Comparison of ENCODE assay signal across 23 cellular contexts in genomic region chrX:14641681-14642655, GRCh38.
"Had no signal": no experiment of that assay in that cellular context is flagged by ENCODE, and none has a peak within 500 bp of the region (broad histone marks: within the 10 kb centered on the region; RNA-seq: fewer than 3 reads in every experiment).

No MANE protein-coding gene starts in this region.

- H3K27me3 Mint-ChIP-seq: stimulated activated memory B cell treated with anti-CD40 and anti-IgM and Interleukin-4, amounts not matched to agents 10 μg/mL and 1 μg/mL and 100 μg/mL, for 72 hours; stimulated activated naive CD8-positive, alpha-beta T cell treated with anti-CD3 and anti-CD28 coated beads, Interleukin-15, Interleukin-2, amounts not matched to agents 100 ng/mL and 50 ng/mL, for 24 hours had no signal

- H3K4me3 Mint-ChIP-seq: naive thymus-derived CD4-positive, alpha-beta T cell; nephron progenitor cell; stimulated activated memory B cell treated with anti-CD40 and anti-IgM and Interleukin-4, amounts not matched to agents 10 μg/mL and 1 μg/mL and 100 μg/mL, for 72 hours; stimulated activated naive CD8-positive, alpha-beta T cell treated with anti-CD3 and anti-CD28 coated beads, Interleukin-15, Interleukin-2, amounts not matched to agents 100 ng/mL and 50 ng/mL, for 24 hours had no signal

- H3K4me1 Mint-ChIP-seq: naive thymus-derived CD4-positive, alpha-beta T cell; nephron progenitor cell; stimulated activated memory B cell treated with anti-CD40 and anti-IgM and Interleukin-4, amounts not matched to agents 10 μg/mL and 1 μg/mL and 100 μg/mL, for 72 hours had no signal

- H3K4me3 ChIP-seq: heart left ventricle, psoas muscle, spleen, tibial nerve, upper lobe of right lung, vagina had no signal

- DNase-seq: effector memory CD4-positive, alpha-beta T cell; heart left ventricle; hippocampal formation; kidney glomerular epithelial cell; mesendoderm; naive thymus-derived CD4-positive, alpha-beta T cell; nephron progenitor cell; psoas muscle; retina; spleen; stimulated activated CD4-positive, alpha-beta T cell treated with anti-CD3 and anti-CD28 coated beads, Interleukin-15, amount 100 ng/mL, for 24 hours; stimulated activated CD4-positive, alpha-beta T cell treated with anti-CD3 and anti-CD28 coated beads, Interleukin-1b, Interleukin-23, amount 100 ng/mL, for 48 hours; stimulated activated CD4-positive, alpha-beta T cell treated with anti-CD3 and anti-CD28 coated beads, Interleukin-4, amount 100 ng/mL, for 24 hours; upper lobe of right lung had no signal

- H3K4me1 ChIP-seq: heart left ventricle, parathyroid adenoma, psoas muscle, spleen, tibial nerve, upper lobe of right lung, vagina had no signal

- H3K27me3 ChIP-seq: spleen, tibial nerve, upper lobe of right lung, vagina had no signal

- FAIRE-seq: endometrium, frontal cortex had no signal

- H3K36me3 Mint-ChIP-seq: naive thymus-derived CD4-positive, alpha-beta T cell; stimulated activated memory B cell treated with anti-CD40 and anti-IgM and Interleukin-4, amounts not matched to agents 10 μg/mL and 1 μg/mL and 100 μg/mL, for 72 hours had no signal

- H3K27ac Mint-ChIP-seq: naive thymus-derived CD4-positive, alpha-beta T cell; nephron progenitor cell; stimulated activated memory B cell treated with anti-CD40 and anti-IgM and Interleukin-4, amounts not matched to agents 10 μg/mL and 1 μg/mL and 100 μg/mL, for 72 hours; stimulated activated naive CD8-positive, alpha-beta T cell treated with anti-CD3 and anti-CD28 coated beads, Interleukin-15, Interleukin-2, amounts not matched to agents 100 ng/mL and 50 ng/mL, for 24 hours had no signal

- ATAC-seq: esophagus mucosa; heart left ventricle; naive thymus-derived CD4-positive, alpha-beta T cell; psoas muscle; sciatic nerve; stimulated activated memory B cell treated with anti-CD40 and anti-IgM and Interleukin-4, amounts not matched to agents 10 μg/mL and 1 μg/mL and 100 μg/mL, for 72 hours; upper lobe of right lung had no signal

- H3K9me3 Mint-ChIP-seq: stimulated activated memory B cell treated with anti-CD40 and anti-IgM and Interleukin-4, amounts not matched to agents 10 μg/mL and 1 μg/mL and 100 μg/mL, for 72 hours; stimulated activated naive CD8-positive, alpha-beta T cell treated with anti-CD3 and anti-CD28 coated beads, Interleukin-15, Interleukin-2, amounts not matched to agents 100 ng/mL and 50 ng/mL, for 24 hours had no signal

- H3K9me3 ChIP-seq: heart left ventricle, psoas muscle, spleen, tibial nerve, upper lobe of right lung, vagina had no signal

- H3K27ac ChIP-seq: heart left ventricle, parathyroid adenoma, psoas muscle, spleen, tibial nerve, upper lobe of right lung, vagina had no signal

- H3K36me3 ChIP-seq: heart left ventricle, spleen, tibial nerve, upper lobe of right lung, vagina had no signal
